18 cellular contexts compared by ENCODE assay signal in genomic region chr15:39804026-39804425, GRCh38. TPM values are rescaled to one million over a fixed set of nuclear protein-coding genes. Genes with fewer than 3 reads are reported as not detected.
DNase-seq lines count a peak whose midpoint lies in the region; ATAC-seq, FAIRE-seq and TF ChIP-seq lines count a peak whose summit lies in the region.
"Had no signal": no experiment of that assay in that cellular context is flagged by ENCODE, and none has a peak within 500 bp of the region (broad histone marks: within the 10 kb centered on the region; RNA-seq: fewer than 3 reads in every experiment).

No MANE protein-coding gene starts in this region.

- no peaks in the 10 kb centered on the region for H3K4me1 Mint-ChIP-seq in activated CD8-positive, alpha-beta T cell treated with anti-CD3 and anti-CD28 coated beads, Interleukin-2, amount 10 ng/mL, durations not matched to agents 7 days and 5 days (ENCODE audit: low read depth)
- H3K4me1 Mint-ChIP-seq: naive B cell had no signal

- intact Hi-C loops in GM12878 (cut with micrococcal nuclease; ENCODE audit: unreplicated experiment) (no loop called here), left lung (cut with DNase I) (loop anchor here in 1 of 2 donors (10.0 kb wide), 1 partner anchor 71 kb away; no protein-coding TSS in a partner anchor)

- H3K36me3 ChIP-seq in GM12878 (ENCODE audit: control insufficient read depth in 2 of 2, insufficient read depth in 2 of 2, low read length in 1 of 2) (no peaks in the 10 kb centered on the region), left lung (no peaks in the 10 kb centered on the region)

- H4K20me1 ChIP-seq in GM12878 (ENCODE audit: control insufficient read depth, insufficient read depth), result no peaks in the 10 kb centered on the region

- H3K79me2 ChIP-seq in GM12878 (ENCODE audit: control insufficient read depth, insufficient read depth, low read length), result no peaks in the 10 kb centered on the region

- no peaks in the 10 kb centered on the region for H3K36me3 Mint-ChIP-seq in activated CD8-positive, alpha-beta T cell treated with anti-CD3 and anti-CD28 coated beads, Interleukin-2, amount 10 ng/mL, durations not matched to agents 7 days and 5 days (ENCODE audit: low read depth)
- H3K36me3 Mint-ChIP-seq: naive B cell had no signal

- H3K4me3 ChIP-seq in GM12878, result no peak overlapping the region
- no peak overlapping the region for H3K4me3 ChIP-seq in left lung
- H3K4me3 ChIP-seq: psoas muscle, thoracic aorta had no signal

- no peak overlapping the region for H2AFZ ChIP-seq in GM12878 (ENCODE audit: control insufficient read depth, low read depth, low read length)

- no peak overlapping the region for H3K4me3 Mint-ChIP-seq in activated CD8-positive, alpha-beta T cell treated with anti-CD3 and anti-CD28 coated beads, Interleukin-2, amount 10 ng/mL, durations not matched to agents 7 days and 5 days

- H3K27ac ChIP-seq in GM12878 (ENCODE audit: control insufficient read depth, insufficient read depth) (no peak overlapping the region), left lung (no peak overlapping the region)
- H3K27ac ChIP-seq: psoas muscle, thoracic aorta had no signal

- FAIRE-seq in GM12878 (lab: Jason Lieb, UNC), result peak; percentile 35
- FAIRE-seq: D721Med had no signal

- CTCF ChIA-PET in GM12878 (lab: Yijun Ruan, JAX), result interaction anchor here (1.0 to 2.9 kb wide), 3 partner anchors 16 to 75 kb away, joined by 4 to 50 read pairs (median 8); no protein-coding TSS in a partner anchor
- CTCF ChIA-PET in activated CD8-positive, alpha-beta T cell treated with anti-CD3 and anti-CD28 coated beads, Interleukin-2, amount 10 ng/mL, durations not matched to agents 7 days and 5 days (lab: Charles Lee), result interaction anchor here (0.6 kb wide), 1 partner anchor 822 kb away, joined by 3 read pairs; no protein-coding TSS in a partner anchor

- H3K27me3 ChIP-seq in GM12878 (replicated peaks in 1 of 2; ENCODE audit: control insufficient read depth in 2 of 2, insufficient read depth in 2 of 2, low read length in 1 of 2) (no peaks in the 10 kb centered on the region; a peak in 1 of 4 replicates), left lung (no peaks in the 10 kb centered on the region)

- H3K4me1 ChIP-seq in GM12878 (ENCODE audit: control insufficient read depth, insufficient read depth, low read length) (peaks cover 5% of the 10 kb centered on the region; the same call in 1 of the 2 replicates), left lung (peaks cover 0 to 4% of the 10 kb centered on the region in 2 donors)
- H3K4me1 ChIP-seq: psoas muscle had no signal

- TF ChIP-seq RAD21 in GM12878 (IDR thresholded peaks at IDR 0.05; ENCODE audit: insufficient read depth, low read depth, low read length), result no peak

- in situ Hi-C loops in GM12878 (cut with MboI), result no loop called here

- DNase-seq in M059J (ENCODE audit: low read depth) (peak; percentile 8), GM12878 (ENCODE audit: low read depth, low spot score) (no peak), left lung (no peak), islet precursor cell (no peak), T1000 (lab: John Stamatoyannopoulos, UW) (no peak)
- DNase-seq in activated CD8-positive, alpha-beta T cell treated with anti-CD3 and anti-CD28 coated beads, Interleukin-2, amount 10 ng/mL, durations not matched to agents 7 days and 5 days, result no peak
- DNase-seq: activated CD4-positive, alpha-beta T cell treated with anti-CD3 and anti-CD28 coated beads, Interleukin-2, amount 50 U/mL, for 48 hours; activated effector memory CD4-positive, alpha-beta T cell treated with anti-CD3 and anti-CD28 coated beads, Interleukin-2, amount 50 U/mL, for 16 hours; AML-193; effector CD8-positive, alpha-beta T cell; naive B cell; NCI-H1092; NCI-H2227 treated with DMSO at 0.1 percent for 48 hours; psoas muscle had no signal

- no peak for TF ChIP-seq POLR2A in GM12878 (IDR thresholded peaks at IDR 0.05; ENCODE audit: low read depth, low read length)

- peaks cover 33% of the 10 kb centered on the region for H3K27me3 Mint-ChIP-seq in activated CD8-positive, alpha-beta T cell treated with anti-CD3 and anti-CD28 coated beads, Interleukin-2, amount 10 ng/mL, durations not matched to agents 7 days and 5 days (ENCODE audit: low read depth)

- H3K9me3 ChIP-seq in GM12878 (replicated peaks; ENCODE audit: control insufficient read depth, insufficient read depth, low read length) (no peaks in the 10 kb centered on the region), left lung (no peaks in the 10 kb centered on the region)
- H3K9me3 ChIP-seq: psoas muscle, thoracic aorta had no signal

- no peak overlapping the region for H3K27ac Mint-ChIP-seq in activated CD8-positive, alpha-beta T cell treated with anti-CD3 and anti-CD28 coated beads, Interleukin-2, amount 10 ng/mL, durations not matched to agents 7 days and 5 days
- H3K27ac Mint-ChIP-seq: naive B cell had no signal

- H3K4me2 ChIP-seq in GM12878 (ENCODE audit: control insufficient read depth, insufficient read depth), result no peak overlapping the region

- whole genome bisulfite sequencing in GM12878 (ENCODE audit: insufficient coverage, insufficient replicate concordance, low lambda C conversion rate, missing lambda C conversion rate), result 49% methylated on average over 2 of the region's 2 CpGs

- no peak for TF ChIP-seq CTCF in GM12878 (IDR thresholded peaks at IDR 0.05 in 2 of 3, conservative IDR thresholded peaks at IDR 0.05 in 1 of 3; ENCODE audit: control insufficient read depth in 2 of 3, extremely low read depth in 1 of 3, insufficient read depth in 1 of 3, low read depth in 3 of 3, low read length in 3 of 3)
- no peak for TF ChIP-seq CTCF in left lung (IDR thresholded peaks at IDR 0.05)

- ATAC-seq in GM18520 (IDR thresholded peaks at IDR 0.05; ENCODE audit: unreplicated experiment), result peak; percentile 37
- ATAC-seq in GM12878, result peak; percentile 64
- peak; percentile 17 for ATAC-seq in left lung
- no peak for ATAC-seq in SK-N-SH treated with all-trans-retinoic acid at 6 μM for 48 hours
- ATAC-seq in activated CD8-positive, alpha-beta T cell treated with anti-CD3 and anti-CD28 coated beads, Interleukin-2, amount 10 ng/mL, durations not matched to agents 7 days and 5 days, result no peak

- BruUV-seq in GM12878 (replicated peaks; lab: Mats Ljungman, UMichigan), result no TSS peak

- H3K9ac ChIP-seq in GM12878 (ENCODE audit: control insufficient read depth, insufficient read depth, low read length), result no peak overlapping the region

- POLR2A ChIA-PET in GM12878 (lab: Charles Lee), result no interaction called here
- POLR2A ChIA-PET in activated CD8-positive, alpha-beta T cell treated with anti-CD3 and anti-CD28 coated beads, Interleukin-2, amount 10 ng/mL, durations not matched to agents 7 days and 5 days (lab: Charles Lee), result no interaction called here

- SMC1A ChIA-PET in GM12878 (lab: Charles Lee; ENCODE audit: uncharacterized antibody, unreplicated experiment), result interaction anchor here (1.0 to 2.9 kb wide), 2 partner anchors 65 to 71 kb away, joined by 3 to 29 read pairs; no protein-coding TSS in a partner anchor

- no peaks in the 10 kb centered on the region for H3K9me3 Mint-ChIP-seq in activated CD8-positive, alpha-beta T cell treated with anti-CD3 and anti-CD28 coated beads, Interleukin-2, amount 10 ng/mL, durations not matched to agents 7 days and 5 days (ENCODE audit: insufficient read depth)
- H3K9me3 Mint-ChIP-seq: naive B cell had no signal

- no peak for TF ChIP-seq EP300 in GM12878 (IDR thresholded peaks at IDR 0.05; ENCODE audit: borderline replicate concordance in 1 of 2, control insufficient read depth in 1 of 2, low read depth in 2 of 2, low read length in 2 of 2)

- RAD21 ChIA-PET in GM12878 (lab: Charles Lee; ENCODE audit: unreplicated experiment), result interaction anchor here (1.0 kb wide), 1 partner anchor 69 kb away, joined by 5 read pairs; no protein-coding TSS in a partner anchor

TF ChIP-seq in GM12878, 131 proteins besides CTCF, POLR2A, EP300 and RAD21:
- TF ChIP-seq JUNB (IDR thresholded peaks at IDR 0.05) (peak; percentile 42; the same call in 1 of the 2 replicates), SPI1 (IDR thresholded peaks at IDR 0.05; ENCODE audit: borderline replicate concordance, insufficient read depth, low read depth, low read length) (0 out of 2 replicates have a peak, but pooled peaks have one; percentile 3), ZZZ3 (IDR thresholded peaks at IDR 0.05; ENCODE audit: control insufficient read depth, insufficient read length, low read depth) (no peak)
TF ChIP-seq in GM12878: peak in this region for 2.

RNA-seq across cellular contexts. Expression of gene FSIP1, which starts 21.4 kb away (rescaled TPM):
- 0.64 and 0.76 TPM in 2 replicates for total RNA-seq in M059J (2014; rRNA removed; shearing (Covaris generic))
- 0.67 and 0.69 TPM in 2 replicates for total RNA-seq in GM12878 (2013; cell fraction: nucleolus; rRNA removed)
- total RNA-seq in GM12878 (2014; rRNA removed) (0.34 and 0.44 TPM in 2 replicates), GM12878 (2014; rRNA removed; fragmentation: Illumina TruSeq; extraction: Trizol) (0.55 and 0.67 TPM in 2 replicates), GM12878 (2021) (0.36 and 0.43 TPM in 2 replicates), left lung (under 1 TPM; 0.38 to 0.81 TPM)
- polyA plus RNA-seq in GM12878 (2011; ENCODE audit: low read depth), result not detected
- polyA plus RNA-seq in GM12878 (2011; rRNA removed) (0.19 and 0.27 TPM in 2 replicates), GM12878 (2014; fragmentation: Illumina TruSeq; extraction: Trizol) (0.27 and 0.37 TPM in 2 replicates), GM12878 (2014; fragmentation: Nextera tagmentation; extraction: Ambion mirVana) (under 1 TPM; 0.15 to 0.27 TPM), GM12878 (2014; rRNA removed) (0.14 and 0.15 TPM in 2 replicates), GM12878 (2016; fragmentation: Nextera tagmentation; extraction: Ambion mirVana) (under 1 TPM; 0.38 to 0.59 TPM)
- 0.03 and 0.08 TPM in 2 replicates for polyA plus RNA-seq in GM12878 (2011; cell fraction: cytosol; rRNA removed)
- 0.09 and 0.37 TPM in 2 replicates for polyA plus RNA-seq in GM12878 (2011; cell fraction: nucleus; rRNA removed)
- polyA plus RNA-seq in GM12878 (2012), result 0.10 TPM in 1 of 2 replicates, not detected in the other
- 0.10 and 0.66 TPM in 2 replicates for polyA minus RNA-seq in GM12878 (2011; rRNA and poly(A)+ RNA removed)
- polyA minus RNA-seq in GM12878 (2011; cell fraction: cytosol; rRNA and poly(A)+ RNA removed), result not detected in 2 replicates
- polyA minus RNA-seq in GM12878 (2011; cell fraction: nucleus; rRNA and poly(A)+ RNA removed), result 0.36 and 0.48 TPM in 2 replicates
- total RNA-seq in activated CD8-positive, alpha-beta T cell treated with anti-CD3 and anti-CD28 coated beads, Interleukin-2, amount 10 ng/mL, durations not matched to agents 7 days and 5 days, result 1 to 10 TPM in 1 of 2 experiments, under 1 TPM in 1; 0.73 to 1.0 TPM

Comparison
In these comparisons a context has a peak if more than half of its experiments do, and no peak if none do; other contexts are left out.
1. ATAC-seq: peak in GM18520 (single experiment), GM12878 (single experiment) and left lung (single experiment); none in SK-N-SH treated with all-trans-retinoic acid at 6 μM for 48 hours (single experiment) and activated CD8-positive, alpha-beta T cell treated with anti-CD3 and anti-CD28 coated beads, Interleukin-2, amount 10 ng/mL, durations not matched to agents 7 days and 5 days (single experiment).